In the genomic region with DNA sequence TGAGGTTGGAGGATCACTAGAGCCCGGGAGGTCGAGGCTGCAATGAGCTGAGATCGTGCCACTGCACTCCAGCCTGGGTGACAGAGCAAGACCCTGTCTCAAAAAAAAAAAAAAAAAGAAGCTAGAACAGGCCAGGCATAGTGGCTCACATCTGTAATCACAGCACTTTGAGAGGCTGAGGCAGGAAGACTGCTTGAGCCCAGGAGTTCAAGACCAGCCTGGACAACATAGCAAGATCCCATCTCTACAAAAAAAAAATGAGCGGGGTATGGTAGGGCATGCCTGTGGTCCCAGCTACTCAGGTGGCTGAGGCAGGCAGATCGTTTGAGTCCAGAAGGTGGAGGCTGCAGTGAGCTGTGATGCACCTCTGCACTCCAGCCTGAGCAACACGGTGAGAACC, we compare ENCODE assay signal across 1 cellular context. TPM values are rescaled to one million over a fixed set of nuclear protein-coding genes. Genes with fewer than 3 reads are reported as not detected.
"Had no signal": no experiment of that assay in that cellular context is flagged by ENCODE, and none has a peak within 500 bp of the region (broad histone marks: within the 10 kb centered on the region; RNA-seq: fewer than 3 reads in every experiment).

No MANE protein-coding gene starts in this region.

RNA-seq across cellular contexts. Expression of gene BTBD6, which starts 40.6 kb away (rescaled TPM):
- total RNA-seq: SJCRH30 had no signal
